In the genomic region with DNA sequence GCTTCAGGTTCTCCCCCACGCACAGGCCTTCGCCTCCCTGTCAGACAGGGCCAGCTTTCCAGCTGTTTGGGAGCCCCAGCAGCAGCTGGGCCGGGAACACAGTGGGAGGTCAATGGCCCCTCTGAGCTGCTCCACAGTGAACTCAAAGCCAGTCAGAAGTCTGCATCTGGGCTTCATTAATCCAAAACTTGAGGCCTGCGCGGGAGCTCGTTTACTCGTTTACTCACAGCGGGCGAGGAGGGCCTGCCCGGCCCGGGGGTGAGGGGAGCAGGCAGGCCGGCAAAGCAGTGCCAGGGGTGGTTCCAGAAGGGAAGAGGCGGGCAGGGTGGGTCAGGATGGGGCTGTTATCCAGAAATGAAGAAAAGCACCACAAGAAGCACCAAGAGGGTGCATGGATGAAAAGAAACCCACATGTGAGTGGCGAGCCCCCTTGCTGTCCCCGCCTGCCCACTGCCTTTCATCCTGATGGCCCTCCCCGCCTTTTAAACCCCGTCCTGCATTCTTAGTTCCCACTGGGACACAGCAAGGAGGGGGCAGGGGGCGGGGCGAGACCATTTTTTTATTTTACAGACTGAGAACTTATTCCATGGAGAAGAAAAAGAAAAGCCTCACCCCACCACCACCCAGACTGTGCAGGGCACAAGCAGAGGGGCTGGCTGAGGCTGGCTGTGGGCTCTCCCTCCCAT, we compare ENCODE assay signal across 9 cellular contexts. TPM values are rescaled to one million over a fixed set of nuclear protein-coding genes. Genes with fewer than 3 reads are reported as not detected.
A peak's percentile ranks its signal among the peaks of the same experiment; 100 is the strongest.
DNase-seq lines count a peak whose midpoint lies in the region; ATAC-seq and TF ChIP-seq lines count a peak whose summit lies in the region.
"Had no signal": no experiment of that assay in that cellular context is flagged by ENCODE, and none has a peak within 500 bp of the region (broad histone marks: within the 10 kb centered on the region; RNA-seq: fewer than 3 reads in every experiment).

No MANE protein-coding gene starts in this region.

- peaks cover 20% of the 10 kb centered on the region for H3K27me3 Mint-ChIP-seq in nephron progenitor cell (ENCODE audit: low read depth, poor library complexity)
- no peaks in the 10 kb centered on the region for H3K27me3 Mint-ChIP-seq in type B pancreatic cell

- H3K9me3 Mint-ChIP-seq in nephron progenitor cell (no peaks in the 10 kb centered on the region), type B pancreatic cell (no peaks in the 10 kb centered on the region)
- H3K9me3 Mint-ChIP-seq: T-helper 2 cell treated with Interferon-gamma antibody and Interleukin-4, amounts not matched to agents 5 μg/mL and 100 μg/mL, for 36 hours had no signal

- intact Hi-C loops in Right ventricle myocardium superior (cut with DNase I), result loop anchor here (5.0 kb wide), 1 partner anchor 45 kb away; no protein-coding TSS in a partner anchor

- TF ChIP-seq CTCF in nephron progenitor cell (IDR thresholded peaks at IDR 0.05) (no peak), type B pancreatic cell (conservative IDR thresholded peaks at IDR 0.05) (no peak)

- ATAC-seq in Right ventricle myocardium superior (ENCODE audit: poor library complexity), result peak; percentile 48

- H3K4me1 Mint-ChIP-seq in nephron progenitor cell, result peaks cover 55% of the 10 kb centered on the region
- peaks cover 41% of the 10 kb centered on the region for H3K4me1 Mint-ChIP-seq in type B pancreatic cell (ENCODE audit: unreplicated experiment)

- H3K4me3 Mint-ChIP-seq in nephron progenitor cell, result peak overlapping the region; percentile 35
- H3K4me3 Mint-ChIP-seq in type B pancreatic cell, result peak overlapping the region; percentile 61
- H3K4me3 Mint-ChIP-seq: T-helper 2 cell treated with Interferon-gamma antibody and Interleukin-4, amounts not matched to agents 5 μg/mL and 100 μg/mL, for 36 hours had no signal

- DNase-seq in DMS79 (lab: John Stamatoyannopoulos, UW) (peak; percentile 15), DMS79 treated with DMSO at 0.1 percent for 48 hours (lab: John Stamatoyannopoulos, UW) (no peak), Right ventricle myocardium superior (peak; percentile 75), nephron progenitor cell (peak; percentile 57), type B pancreatic cell (ENCODE audit: extremely low spot score, unreplicated experiment) (no peak), NCI-H524 treated with DMSO at 0.1 percent for 48 hours (lab: John Stamatoyannopoulos, UW) (no peak), NCI-H1092 treated with DMSO at 0.1 percent for 48 hours (lab: John Stamatoyannopoulos, UW) (no peak)
- no peak for DNase-seq in activated T-cell treated with anti-CD3 and anti-CD28 coated beads, Interleukin-2, amount 50 U/mL, for 1 hour

- peak overlapping the region; percentile 95 for H3K27ac Mint-ChIP-seq in nephron progenitor cell
- H3K27ac Mint-ChIP-seq in type B pancreatic cell, result peak overlapping the region; percentile 48
- H3K27ac Mint-ChIP-seq: T-helper 2 cell treated with Interferon-gamma antibody and Interleukin-4, amounts not matched to agents 5 μg/mL and 100 μg/mL, for 36 hours had no signal

- H3K36me3 Mint-ChIP-seq in nephron progenitor cell (ENCODE audit: low read depth) (no peaks in the 10 kb centered on the region), type B pancreatic cell (no peaks in the 10 kb centered on the region)

RNA-seq across cellular contexts. Expression of gene SEMA4C, which starts 37.0 kb away (rescaled TPM):
- 18.2 TPM for total RNA-seq in Right ventricle myocardium superior
- total RNA-seq in type B pancreatic cell (ENCODE audit: low replicate concordance), result 45.5 and 58.1 TPM in 2 replicates

RNA-seq across cellular contexts. Expression of gene ANKRD39, which starts 49.0 kb away (rescaled TPM):
- 14.6 TPM for total RNA-seq in Right ventricle myocardium superior
- total RNA-seq in type B pancreatic cell (ENCODE audit: low replicate concordance), result 16.6 and 17.7 TPM in 2 replicates

Comparison
In these comparisons a context has a peak if more than half of its experiments do, and no peak if none do; other contexts are left out.
1. DNase-seq: peak in DMS79 (single experiment), Right ventricle myocardium superior (single experiment) and nephron progenitor cell (single experiment); none in DMS79 treated with DMSO at 0.1 percent for 48 hours (single experiment), type B pancreatic cell (single experiment), NCI-H524 treated with DMSO at 0.1 percent for 48 hours (single experiment), activated T-cell treated with anti-CD3 and anti-CD28 coated beads, Interleukin-2, amount 50 U/mL, for 1 hour (single experiment) and NCI-H1092 treated with DMSO at 0.1 percent for 48 hours (single experiment).